21 cellular contexts compared by ENCODE assay signal in the genomic region with DNA sequence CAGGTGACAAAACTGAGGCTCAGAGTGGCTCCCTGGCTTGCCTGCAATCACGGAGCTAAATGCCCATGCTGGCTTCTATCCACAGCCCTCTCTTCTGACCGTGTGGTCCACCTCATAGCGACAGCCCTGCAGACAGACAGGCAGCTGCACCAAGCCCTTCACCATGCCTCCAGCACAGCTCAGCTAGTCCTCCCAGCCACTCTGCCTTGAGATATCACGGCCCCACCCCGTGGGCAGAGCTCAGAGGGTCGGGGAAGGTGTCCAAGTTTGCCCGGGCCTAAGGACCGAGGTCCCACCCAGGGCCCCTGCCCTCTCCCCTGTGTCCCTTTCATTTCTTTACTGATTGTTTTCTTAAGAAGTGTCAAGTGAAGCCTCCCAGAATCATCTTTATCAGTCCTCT.
DNase-seq lines count a peak whose midpoint lies in the region; ATAC-seq, FAIRE-seq and TF ChIP-seq lines count a peak whose summit lies in the region.
"Had no signal": no experiment of that assay in that cellular context is flagged by ENCODE, and none has a peak within 500 bp of the region (broad histone marks: within the 10 kb centered on the region; RNA-seq: fewer than 3 reads in every experiment).

No MANE protein-coding gene starts in this region.

- no peaks in the 10 kb centered on the region for H3K27me3 ChIP-seq in right cardiac atrium (ENCODE audit: control insufficient read depth, insufficient read depth)
- no peaks in the 10 kb centered on the region for H3K27me3 ChIP-seq in right atrium auricular region
- H3K27me3 ChIP-seq: BE2C had no signal

- ATAC-seq in right cardiac atrium: peak in 1 of 2 donors; percentile 8
- ATAC-seq: CD8-positive, alpha-beta T cell had no signal

- peaks cover 2% of the 10 kb centered on the region for H3K4me1 ChIP-seq in right cardiac atrium (ENCODE audit: control insufficient read depth, insufficient read depth, low read length)
- H3K4me1 ChIP-seq in right atrium auricular region: peaks cover 0 to 13% of the 10 kb centered on the region in 2 donors
- no peaks in the 10 kb centered on the region for H3K4me1 ChIP-seq in kidney (ENCODE audit: control insufficient read depth in 1 of 2, insufficient read depth in 1 of 2, low read depth in 1 of 2, low read length in 2 of 2)
- H3K4me1 ChIP-seq: BE2C had no signal

- TF ChIP-seq CTCF in right atrium auricular region (IDR thresholded peaks at IDR 0.05): no peak
- TF ChIP-seq CTCF in kidney (IDR thresholded peaks at IDR 0.05; ENCODE audit: borderline replicate concordance, extremely low read depth, insufficient read depth): no peak

- H3K27ac ChIP-seq in right cardiac atrium (ENCODE audit: low read length) (no peak overlapping the region), right atrium auricular region (no peak overlapping the region), kidney (ENCODE audit: low read depth in 2 of 2, low read length in 2 of 2) (no peak overlapping the region)

- intact Hi-C loops in right cardiac atrium (cut with DNase I) (no loop called here), kidney (cut with DNase I) (no loop called here), posterior vena cava (cut with DNase I) (no loop called here)

- H3K9me3 ChIP-seq in right cardiac atrium (ENCODE audit: control insufficient read depth, low read length) (no peaks in the 10 kb centered on the region), right atrium auricular region (no peaks in the 10 kb centered on the region), kidney (ENCODE audit: control insufficient read depth in 1 of 2, low read length in 2 of 2) (no peaks in the 10 kb centered on the region)
- H3K9me3 ChIP-seq: BE2C had no signal

- H3K9ac ChIP-seq in kidney (ENCODE audit: low read length in 2 of 2): no peak overlapping the region

- 44% methylated on average over 8 of the region's 8 CpGs for WGBS in right cardiac atrium

- DNase-seq in right cardiac atrium: peak in 2 of 3 donors; percentile 28 to 36
- DNase-seq in right atrium auricular region (ENCODE audit: low spot score): no peak
- peak; percentile 43 for DNase-seq in kidney
- peak; percentile 41 for DNase-seq in posterior vena cava (ENCODE audit: low spot score)
- no peak for DNase-seq in dedifferentiated amniotic fluid mesenchymal stem cell (ENCODE audit: extremely low spot score)
- DNase-seq in stimulated activated CD4-positive, alpha-beta T cell treated with anti-CD3 and anti-CD28 coated beads, Interleukin-1b, Interleukin-23, amount 100 ng/mL, for 48 hours: no peak
- no peak for DNase-seq in middle frontal gyrus (ENCODE audit: extremely low spot score, low spot score)
- DNase-seq: BE2C; CD8-positive, alpha-beta T cell; COR-L47; DMS153; DMS79 treated with DMSO at 0.1 percent for 48 hours; EL; HCEC 1CT; HFFc6 had no signal

- H3K36me3 ChIP-seq in right atrium auricular region (no peaks in the 10 kb centered on the region), kidney (ENCODE audit: control insufficient read depth in 1 of 2, insufficient read depth in 2 of 2, low read length in 2 of 2) (no peaks in the 10 kb centered on the region)
- H3K36me3 ChIP-seq: BE2C had no signal

- H3K4me3 ChIP-seq in right cardiac atrium (ENCODE audit: low read length) (no peak overlapping the region), right atrium auricular region (no peak overlapping the region), kidney (ENCODE audit: low read length in 2 of 2) (no peak overlapping the region)

- FAIRE-seq in kidney (lab: Jason Lieb, UNC): no peak
- FAIRE-seq: A204.1, D721Med, G401.6, GM12891, GM19239, H1 had no signal

Comparison
In these comparisons a context has a peak if more than half of its experiments do, and no peak if none do; other contexts are left out.
1. DNase-seq: peak in right cardiac atrium (2 of 3), kidney (single experiment) and posterior vena cava (single experiment); none in right atrium auricular region (single experiment), dedifferentiated amniotic fluid mesenchymal stem cell (single experiment), stimulated activated CD4-positive, alpha-beta T cell treated with anti-CD3 and anti-CD28 coated beads, Interleukin-1b, Interleukin-23, amount 100 ng/mL, for 48 hours (single experiment) and middle frontal gyrus (single experiment).